Comparison of ENCODE assay signal across 1 cellular context in the genomic region with DNA sequence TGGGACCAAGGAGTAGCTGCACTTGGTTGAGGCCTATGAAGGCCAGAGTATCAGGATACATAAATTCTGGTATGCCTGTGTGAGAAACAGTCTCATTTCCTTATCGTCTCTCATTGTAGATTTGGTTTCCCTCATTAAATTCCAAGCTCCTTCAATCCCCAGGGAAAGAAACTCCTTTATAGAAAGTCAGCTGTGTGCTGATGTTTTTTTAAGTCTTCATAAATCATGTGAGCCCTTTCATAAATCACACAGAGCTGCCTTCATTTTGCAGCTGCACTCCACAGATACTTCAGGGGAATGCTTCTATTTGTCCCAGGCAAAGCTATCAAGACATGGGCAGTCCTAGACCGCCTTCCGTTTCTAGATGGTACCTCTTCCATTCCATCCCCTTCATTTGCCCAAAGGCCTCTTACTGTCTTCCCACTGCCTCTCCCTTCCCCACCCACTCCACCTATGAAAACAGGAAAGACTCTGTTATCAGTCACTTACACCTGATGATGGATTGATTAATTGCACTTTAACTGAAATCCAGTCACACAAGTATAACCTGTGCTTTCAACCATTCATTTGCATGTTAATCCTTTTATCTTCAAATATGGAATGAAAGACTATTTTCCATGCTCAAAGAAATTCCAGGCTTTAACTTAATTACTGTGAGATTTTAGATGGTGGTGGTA.
TF ChIP-seq lines count a peak whose summit lies in the region.

No MANE protein-coding gene starts in this region.

TF ChIP-seq in HEK293, 187 proteins besides CTCF, POLR2A, EP300 and RAD21 (continued from another document):
- TF ChIP-seq, protein P1, sequence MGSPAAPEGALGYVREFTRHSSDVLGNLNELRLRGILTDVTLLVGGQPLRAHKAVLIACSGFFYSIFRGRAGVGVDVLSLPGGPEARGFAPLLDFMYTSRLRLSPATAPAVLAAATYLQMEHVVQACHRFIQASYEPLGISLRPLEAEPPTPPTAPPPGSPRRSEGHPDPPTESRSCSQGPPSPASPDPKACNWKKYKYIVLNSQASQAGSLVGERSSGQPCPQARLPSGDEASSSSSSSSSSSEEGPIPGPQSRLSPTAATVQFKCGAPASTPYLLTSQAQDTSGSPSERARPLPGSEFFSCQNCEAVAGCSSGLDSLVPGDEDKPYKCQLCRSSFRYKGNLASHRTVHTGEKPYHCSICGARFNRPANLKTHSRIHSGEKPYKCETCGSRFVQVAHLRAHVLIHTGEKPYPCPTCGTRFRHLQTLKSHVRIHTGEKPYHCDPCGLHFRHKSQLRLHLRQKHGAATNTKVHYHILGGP (tag by site-specific recombination; IDR thresholded peaks at IDR 0.05), result 0 out of 2 replicates have a peak, but pooled peaks have one; percentile 11
- TF ChIP-seq ZNF837 (tag by site-specific recombination; IDR thresholded peaks at IDR 0.05) (no peak), ZNF140 (tag by site-specific recombination; IDR thresholded peaks at IDR 0.05) (no peak), GLI2 (tag by site-specific recombination; IDR thresholded peaks at IDR 0.05; ENCODE audit: borderline replicate concordance, low read depth) (no peak)
